14 cellular contexts compared by ENCODE assay signal in genomic region chr1:155944396-155944728, GRCh38. TPM values are rescaled to one million over a fixed set of nuclear protein-coding genes. Genes with fewer than 3 reads are reported as not detected.
A peak's percentile ranks its signal among the peaks of the same experiment; 100 is the strongest.
DNase-seq lines count a peak whose midpoint lies in the region; ATAC-seq and TF ChIP-seq lines count a peak whose summit lies in the region.
"Had no signal": no experiment of that assay in that cellular context is flagged by ENCODE, and none has a peak within 500 bp of the region (broad histone marks: within the 10 kb centered on the region; RNA-seq: fewer than 3 reads in every experiment).

No MANE protein-coding gene starts in this region.

- H3K27me3 ChIP-seq in BLaER1 (no peaks in the 10 kb centered on the region), PC-3 (ENCODE audit: low read length) (no peaks in the 10 kb centered on the region), hepatocyte (no peaks in the 10 kb centered on the region)
- H3K27me3 ChIP-seq in CD8-positive, alpha-beta T cell (ENCODE audit: insufficient read depth, low read length): no peaks in the 10 kb centered on the region
- H3K27me3 ChIP-seq: tibial artery had no signal

- H3K9me3 ChIP-seq in BLaER1 (no peaks in the 10 kb centered on the region), PC-3 (ENCODE audit: low read length) (no peaks in the 10 kb centered on the region), hepatocyte (ENCODE audit: low read depth) (no peaks in the 10 kb centered on the region)
- no peaks in the 10 kb centered on the region for H3K9me3 ChIP-seq in CD8-positive, alpha-beta T cell (ENCODE audit: low read length)
- H3K9me3 ChIP-seq: tibial artery had no signal

- H3K4me3 Mint-ChIP-seq in CD8-positive, alpha-beta T cell: no peak overlapping the region

- H3K79me2 ChIP-seq in PC-3 (ENCODE audit: low read length) (no peaks in the 10 kb centered on the region), hepatocyte (no peaks in the 10 kb centered on the region)

- no peaks in the 10 kb centered on the region for H3K9me3 Mint-ChIP-seq in CD8-positive, alpha-beta T cell

- H3K9me2 ChIP-seq in PC-3 (replicated peaks; ENCODE audit: low read length): no peaks in the 10 kb centered on the region
- no peaks in the 10 kb centered on the region for H3K9me2 ChIP-seq in hepatocyte (replicated peaks; ENCODE audit: insufficient read depth)

- H4K20me1 ChIP-seq in BLaER1: peaks cover 54% of the 10 kb centered on the region
- no peaks in the 10 kb centered on the region for H4K20me1 ChIP-seq in PC-3 (ENCODE audit: low read length)
- no peaks in the 10 kb centered on the region for H4K20me1 ChIP-seq in hepatocyte (ENCODE audit: insufficient read depth, poor library complexity, severe bottlenecking)

- H3K4me1 Mint-ChIP-seq in CD8-positive, alpha-beta T cell (ENCODE audit: low read depth): peaks cover 58% of the 10 kb centered on the region

- H3K9ac ChIP-seq in BLaER1 (no peak overlapping the region; the same call in 1 of the 2 replicates), PC-3 (ENCODE audit: low read length) (no peak overlapping the region)

- H3K36me3 Mint-ChIP-seq in CD8-positive, alpha-beta T cell: peaks cover 31% of the 10 kb centered on the region

- H3K27ac Mint-ChIP-seq in CD8-positive, alpha-beta T cell: peak overlapping the region; percentile 88

- no peak overlapping the region for H2AFZ ChIP-seq in PC-3 (ENCODE audit: low read length)
- H2AFZ ChIP-seq in hepatocyte: no peak overlapping the region

- DNase-seq in CD8-positive, alpha-beta T cell: no peak
- DNase-seq in PC-3: no peak
- DNase-seq in hepatocyte (ENCODE audit: low spot score): no peak
- no peak for DNase-seq in glomerular visceral epithelial cell (ENCODE audit: extremely low spot score)
- DNase-seq in stimulated activated CD4-positive, alpha-beta T cell treated with anti-CD3 and anti-CD28 coated beads, Interleukin-2, amount 100 ng/mL, for 48 hours: no peak
- no peak for DNase-seq in retina
- DNase-seq: T1000, tibial artery had no signal

- peaks cover 30% of the 10 kb centered on the region for H3K36me3 ChIP-seq in BLaER1
- peaks cover 21% of the 10 kb centered on the region for H3K36me3 ChIP-seq in CD8-positive, alpha-beta T cell (ENCODE audit: insufficient read depth, low read length)
- H3K36me3 ChIP-seq in PC-3 (ENCODE audit: low read depth, low read length): peaks cover 23% of the 10 kb centered on the region; the same call in 1 of the 2 replicates
- H3K36me3 ChIP-seq in hepatocyte (replicated peaks; ENCODE audit: insufficient read depth, low read depth): no peaks in the 10 kb centered on the region

- peak overlapping the region; percentile 78 for H3K27ac ChIP-seq in BLaER1
- H3K27ac ChIP-seq in CD8-positive, alpha-beta T cell (ENCODE audit: low read depth, low read length): no peak overlapping the region
- H3K27ac ChIP-seq in PC-3 (ENCODE audit: low read length): peak overlapping the region; percentile 24
- peak overlapping the region; percentile 66 for H3K27ac ChIP-seq in hepatocyte

- peaks cover 100% of the 10 kb centered on the region for H3K4me1 ChIP-seq in BLaER1
- H3K4me1 ChIP-seq in CD8-positive, alpha-beta T cell (ENCODE audit: insufficient read depth, low read length): peaks cover 50% of the 10 kb centered on the region
- peaks cover 29% of the 10 kb centered on the region for H3K4me1 ChIP-seq in PC-3 (ENCODE audit: insufficient read depth, low read length)
- H3K4me1 ChIP-seq in hepatocyte (ENCODE audit: insufficient read depth): peaks cover 24% of the 10 kb centered on the region

- POLR2A ChIA-PET in CD8-positive, alpha-beta T cell (lab: Charles Lee): interaction anchor here (0.9 to 2.9 kb wide), 3 partner anchors 11 to 46 kb away, joined by 3 to 18 read pairs (median 3); partner anchors contain the start of gene KHDC4
- POLR2A ChIA-PET in PC-3 (lab: Charles Lee; ENCODE audit: unreplicated experiment): interaction anchor here (0.7 kb wide), 1 partner anchor 17 kb away, joined by 3 read pairs; no protein-coding TSS in a partner anchor

- H3K4me3 ChIP-seq in BLaER1: no peak overlapping the region
- H3K4me3 ChIP-seq in CD8-positive, alpha-beta T cell (ENCODE audit: low read depth, low read length): no peak overlapping the region
- no peak overlapping the region for H3K4me3 ChIP-seq in PC-3 (ENCODE audit: low read length)
- H3K4me3 ChIP-seq in hepatocyte: no peak overlapping the region
- H3K4me3 ChIP-seq: lung, tibial artery had no signal

- H3K27me3 Mint-ChIP-seq in CD8-positive, alpha-beta T cell (ENCODE audit: low read depth): no peaks in the 10 kb centered on the region

- ATAC-seq in CD8-positive, alpha-beta T cell: no peak
- ATAC-seq in PC-3 (peak; percentile 23), HG03565 (IDR thresholded peaks at IDR 0.05; ENCODE audit: unreplicated experiment) (no peak)

- peak overlapping the region; percentile 96 for H3K4me2 ChIP-seq in BLaER1
- H3K4me2 ChIP-seq in PC-3 (ENCODE audit: low read length): peak overlapping the region; percentile 12; the same call in 1 of the 2 replicates
- peak overlapping the region; percentile 38 for H3K4me2 ChIP-seq in hepatocyte

- CTCF ChIA-PET in CD8-positive, alpha-beta T cell (lab: Charles Lee): interaction anchor here (0.6 to 2.6 kb wide), 4 partner anchors 10 to 95 kb away, joined by 3 to 13 read pairs (median 6); partner anchors contain the start of gene KHDC4
- CTCF ChIA-PET in PC-3 (lab: Charles Lee): interaction anchor here (0.7 to 1.5 kb wide), 2 partner anchors 33 to 45 kb away, joined by 4 to 11 read pairs; partner anchors contain the start of gene ARHGEF2

- WGBS in hepatocyte (ENCODE audit: low lambda C conversion rate, missing lambda C conversion rate): 83% methylated on average over 3 of the region's 5 CpGs

- TF ChIP-seq CTCF in CD8-positive, alpha-beta T cell (IDR thresholded peaks at IDR 0.05): no peak
- TF ChIP-seq CTCF in PC-3 (conservative IDR thresholded peaks at IDR 0.05; ENCODE audit: low read depth, low read length) (no peak), hepatocyte (IDR thresholded peaks at IDR 0.05; ENCODE audit: poor library complexity) (no peak)

- no peaks in the 10 kb centered on the region for H3F3A ChIP-seq in PC-3 (ENCODE audit: low read length, unreplicated experiment)

- no TSS peak for BruUV-seq in PC-3 (replicated peaks; lab: Mats Ljungman, UMichigan)

- intact Hi-C loops in CD8-positive, alpha-beta T cell (cut with DNase I, micrococcal nuclease): no loop called here
- intact Hi-C loops in PC-3 (cut with micrococcal nuclease): no loop called here

RNA-seq across cellular contexts. Expression of gene RXFP4, which starts 2.9 kb away (rescaled TPM):
- total RNA-seq in CD8-positive, alpha-beta T cell: not detected
- total RNA-seq in PC-3 (2014; rRNA removed) (not detected in 2 replicates), hepatocyte (0.83 TPM in 1 of 2 replicates, not detected in the other)
- polyA plus RNA-seq in hepatocyte: not detected in 2 replicates
- total RNA-seq: aorta, fibroblast of villous mesenchyme, lung, M059J had no signal
- polyA plus RNA-seq: aorta had no signal

RNA-seq across cellular contexts. Expression of gene KHDC4, which starts 10.1 kb away (rescaled TPM):
- total RNA-seq in CD8-positive, alpha-beta T cell: 10 to 100 TPM; 47.4 to 54.6 TPM
- total RNA-seq in PC-3 (2014; rRNA removed) (63.4 and 64.4 TPM in 2 replicates), hepatocyte (33.2 and 40.3 TPM in 2 replicates)
- polyA plus RNA-seq in hepatocyte: 15.7 and 28.0 TPM in 2 replicates

RNA-seq across cellular contexts. Expression of gene RIT1, which starts 33.2 kb away (rescaled TPM):
- total RNA-seq in CD8-positive, alpha-beta T cell: 10 to 100 TPM; 79.6 to 85.0 TPM
- total RNA-seq in PC-3 (2014; rRNA removed) (14.7 and 18.8 TPM in 2 replicates), hepatocyte (23.8 and 33.5 TPM in 2 replicates)
- polyA plus RNA-seq in hepatocyte: 17.6 and 21.9 TPM in 2 replicates

RNA-seq across cellular contexts. Expression of gene ARHGEF2, which starts 34.0 kb away (rescaled TPM):
- total RNA-seq in CD8-positive, alpha-beta T cell: 10 to 100 TPM; 51.6 to 52.3 TPM
- total RNA-seq in PC-3 (2014; rRNA removed): 65.9 and 70.8 TPM in 2 replicates
- 36.5 and 46.9 TPM in 2 replicates for total RNA-seq in hepatocyte
- polyA plus RNA-seq in hepatocyte: 27.1 and 30.1 TPM in 2 replicates

Comparison
In these comparisons a context has a peak if more than half of its experiments do, and no peak if none do; other contexts are left out.
1. H3K4me2 ChIP-seq: peak in every context shown above with its lines; median percentile 96 in BLaER1; 38 in hepatocyte; 12 in PC-3.